10 cellular contexts compared by ENCODE assay signal in genomic region chr1:244730934-244731434, GRCh38.
DNase-seq lines count a peak whose midpoint lies in the region; ATAC-seq and TF ChIP-seq lines count a peak whose summit lies in the region.
"Had no signal": no experiment of that assay in that cellular context is flagged by ENCODE, and none has a peak within 500 bp of the region (broad histone marks: within the 10 kb centered on the region; RNA-seq: fewer than 3 reads in every experiment).

No MANE protein-coding gene starts in this region.

- H3K4me3 ChIP-seq in SU-DHL-6 (ENCODE audit: insufficient read depth, low read length, poor library complexity, severe bottlenecking) (peak overlapping the region; percentile 44), fibroblast of villous mesenchyme (ENCODE audit: low read depth, low read length) (peak overlapping the region; percentile 60), psoas muscle (peak overlapping the region; percentile 74)

- peak overlapping the region; percentile 82 for H3K4me2 ChIP-seq in SU-DHL-6 (ENCODE audit: low read depth, low read length, poor library complexity, severe bottlenecking)

- peaks cover 10% of the 10 kb centered on the region for H3K36me3 Mint-ChIP-seq in Calu3 (ENCODE audit: insufficient read depth, unreplicated experiment)

- CTCF ChIA-PET in Calu3 (lab: Charles Lee) = no interaction called here

- no peaks in the 10 kb centered on the region for H3K9me2 ChIP-seq in SU-DHL-6 (replicated peaks; ENCODE audit: insufficient read depth, low read length)

- H3K9me3 ChIP-seq in SU-DHL-6 (ENCODE audit: insufficient read depth, low read length) (no peaks in the 10 kb centered on the region), psoas muscle (no peaks in the 10 kb centered on the region)
- H3K9me3 ChIP-seq: neutrophil had no signal

- H3K27ac Mint-ChIP-seq in Calu3 (ENCODE audit: unreplicated experiment) = no peak overlapping the region

- peak overlapping the region; percentile 100 for H3K27ac ChIP-seq in SU-DHL-6 (ENCODE audit: low read depth, low read length)
- no peak overlapping the region for H3K27ac ChIP-seq in psoas muscle
- H3K27ac ChIP-seq: neutrophil had no signal

- H3K4me1 Mint-ChIP-seq in Calu3 (ENCODE audit: low read depth, unreplicated experiment) = no peaks in the 10 kb centered on the region

- WGBS in psoas muscle, 3 donors = 48 to 54% (median 49%) methylated on average over 24 to 28 of the region's 28 CpGs

- DNase-seq in Calu3 (no peak), fibroblast of villous mesenchyme (ENCODE audit: low read depth) (no peak), psoas muscle (no peak)
- DNase-seq: NCI-H774 had no signal

- no peaks in the 10 kb centered on the region for H4K20me1 ChIP-seq in SU-DHL-6 (ENCODE audit: low read depth, low read length)

- peaks cover 5% of the 10 kb centered on the region; the same call in 1 of the 2 replicates for H3K79me2 ChIP-seq in SU-DHL-6 (ENCODE audit: insufficient read depth, low read length)

- intact Hi-C loops in Calu3 (cut with micrococcal nuclease; ENCODE audit: unreplicated experiment) (no loop called here), psoas muscle (cut with DNase I) (no loop called here)

- no TSS peak for BruUV-seq in Calu3 (replicated peaks; lab: Mats Ljungman, UMichigan)

- peaks cover 14% of the 10 kb centered on the region for H3K27me3 Mint-ChIP-seq in Calu3 (ENCODE audit: unreplicated experiment)

- H3K9ac ChIP-seq in SU-DHL-6 (ENCODE audit: low read length) = peak overlapping the region; percentile 90

- no peak overlapping the region for H2AFZ ChIP-seq in SU-DHL-6 (ENCODE audit: low read depth, low read length, severe bottlenecking)

- H3F3A ChIP-seq in SU-DHL-6 (ENCODE audit: insufficient read depth) = peaks cover 75% of the 10 kb centered on the region

- H3K4me3 Mint-ChIP-seq in Calu3 (ENCODE audit: low read depth, unreplicated experiment) = peak overlapping the region; percentile 73

- ATAC-seq in psoas muscle (no peak), HG03280 (IDR thresholded peaks at IDR 0.05; ENCODE audit: unreplicated experiment) (no peak), HG02571 (IDR thresholded peaks at IDR 0.05; ENCODE audit: unreplicated experiment) (no peak), GM18502 (IDR thresholded peaks at IDR 0.05; ENCODE audit: poor library complexity, unreplicated experiment) (no peak), GM21723 (IDR thresholded peaks at IDR 0.05; ENCODE audit: unreplicated experiment) (no peak)

- H3K36me3 ChIP-seq in SU-DHL-6 (ENCODE audit: low read length) (no peaks in the 10 kb centered on the region), psoas muscle (ENCODE audit: insufficient read depth in 1 of 2, low read depth in 1 of 2) (no peaks in the 10 kb centered on the region)
- H3K36me3 ChIP-seq: neutrophil had no signal

- no peaks in the 10 kb centered on the region for H3K4me1 ChIP-seq in psoas muscle

- no peak for TF ChIP-seq CTCF in Calu3 (IDR thresholded peaks at IDR 0.05; ENCODE audit: unreplicated experiment)
- TF ChIP-seq CTCF in SU-DHL-6 (IDR thresholded peaks at IDR 0.05; ENCODE audit: insufficient read depth, low read length, poor library complexity, severe bottlenecking) = no peak
- no peak for TF ChIP-seq CTCF in fibroblast of villous mesenchyme (IDR thresholded peaks at IDR 0.05; ENCODE audit: insufficient read depth, low read depth, low read length)
- no peak for TF ChIP-seq CTCF in psoas muscle (IDR thresholded peaks at IDR 0.05)

- no peaks in the 10 kb centered on the region for H3K27me3 ChIP-seq in SU-DHL-6 (ENCODE audit: low read length)
- peaks cover 0 to 3% (median 0%) of the 10 kb centered on the region in 3 donors for H3K27me3 ChIP-seq in psoas muscle (ENCODE audit: insufficient read depth in 3 of 3, low read length in 2 of 3)

- H3K9me3 Mint-ChIP-seq in Calu3 (ENCODE audit: low read depth, unreplicated experiment) = no peaks in the 10 kb centered on the region
